ENCODE assay signal across 8 cellular contexts in the genomic region with DNA sequence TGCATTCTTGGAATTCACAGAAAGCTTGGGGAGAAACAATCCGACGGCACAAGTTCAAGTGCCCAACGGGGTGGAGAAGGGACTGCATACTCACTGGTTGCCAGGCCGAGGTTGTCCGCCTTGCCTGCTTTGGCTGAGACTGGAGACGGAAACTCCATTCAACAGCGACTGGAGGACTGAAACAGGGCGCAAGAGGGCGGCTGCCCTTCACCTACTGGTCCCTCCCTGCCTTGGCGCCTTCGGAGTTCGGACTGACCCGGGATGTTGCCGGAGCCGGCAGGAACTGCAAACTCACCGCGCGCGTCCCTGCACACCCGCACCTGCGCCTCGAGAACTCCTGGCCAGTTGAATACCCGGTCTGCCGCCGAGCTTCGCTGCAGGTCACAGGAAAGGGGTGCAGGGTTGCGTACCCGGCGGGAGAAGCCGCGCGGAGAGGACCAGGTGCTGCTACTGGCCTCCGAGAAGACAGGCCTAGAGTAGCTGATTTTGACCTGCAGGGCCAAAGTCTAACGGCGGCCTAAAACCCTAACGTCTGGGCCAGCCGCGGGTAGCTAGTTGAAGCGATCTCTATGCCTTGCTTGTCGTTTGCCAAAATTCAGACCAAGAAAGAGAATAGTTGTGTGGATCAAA.
DNase-seq lines count a peak whose midpoint lies in the region; TF ChIP-seq lines count a peak whose summit lies in the region.
"Not testable (repeated sequence)": the region's sequence is repeated elsewhere in the genome, so short reads cannot be mapped to it uniquely, and the experiment has no call there.

No MANE protein-coding gene starts in this region.

- H2BK5ac ChIP-seq in mesendoderm (ENCODE audit: low read length), result not testable (repeated sequence)

- CTCF ChIA-PET in activated naive CD4-positive, alpha-beta T cell treated with anti-CD3 and anti-CD28 coated beads for 36 hours (lab: Charles Lee), result not testable (repeated sequence)

- H2AK5ac ChIP-seq in mesendoderm (ENCODE audit: low read length), result not testable (repeated sequence)

- intact Hi-C loops in activated naive CD4-positive, alpha-beta T cell treated with anti-CD3 and anti-CD28 coated beads for 36 hours (cut with micrococcal nuclease), result not testable (repeated sequence)

- H3K27ac ChIP-seq in HUES64 (ENCODE audit: low read depth, low read length); endodermal cell (ENCODE audit: low read depth, low read length); mesendoderm (ENCODE audit: low read depth, low read length): not testable (repeated sequence)

- H3K27me3 Mint-ChIP-seq in activated naive CD4-positive, alpha-beta T cell treated with anti-CD3 and anti-CD28 coated beads for 36 hours (ENCODE audit: low read depth), result not testable (repeated sequence)
- H3K27me3 Mint-ChIP-seq in endodermal cell (ENCODE audit: insufficient read depth) (peaks cover 28% of the 10 kb centered on the region), progenitor cell of endocrine pancreas (peaks cover 25% of the 10 kb centered on the region), type B pancreatic cell (peaks cover 36% of the 10 kb centered on the region)

- H3K9me3 ChIP-seq in HUES64 (ENCODE audit: insufficient read depth, low read depth, low read length); endodermal cell (ENCODE audit: control insufficient read depth, low read length): not testable (repeated sequence)

- not testable (repeated sequence) for H3K4me1 Mint-ChIP-seq in activated naive CD4-positive, alpha-beta T cell treated with anti-CD3 and anti-CD28 coated beads for 36 hours (ENCODE audit: low read depth); progenitor cell of endocrine pancreas (ENCODE audit: low read depth); type B pancreatic cell (ENCODE audit: unreplicated experiment)
- H3K4me1 Mint-ChIP-seq in endodermal cell, result peaks cover 11% of the 10 kb centered on the region

- H2BK120ac ChIP-seq in mesendoderm (ENCODE audit: low read depth, low read length), result not testable (repeated sequence)

- H3K23ac ChIP-seq in mesendoderm (ENCODE audit: low read length), result not testable (repeated sequence)

- not testable (repeated sequence) for H3K79me1 ChIP-seq in mesendoderm (ENCODE audit: low read length)

- H3K36me3 ChIP-seq in HUES64 (ENCODE audit: insufficient read depth, low read length); endodermal cell (ENCODE audit: control insufficient read depth, insufficient read depth, low read length); mesendoderm (ENCODE audit: control insufficient read depth, insufficient read depth, low read length): not testable (repeated sequence)

- not testable (repeated sequence) for H3K9me3 Mint-ChIP-seq in activated naive CD4-positive, alpha-beta T cell treated with anti-CD3 and anti-CD28 coated beads for 36 hours; endodermal cell; progenitor cell of endocrine pancreas (ENCODE audit: low read depth); type B pancreatic cell

- H3K4me2 ChIP-seq in mesendoderm (ENCODE audit: low read length), result not testable (repeated sequence)

- not testable (repeated sequence) for H3K9ac ChIP-seq in HUES64 (ENCODE audit: low read depth, low read length); endodermal cell (ENCODE audit: extremely low read depth, low read length, poor library complexity, severe bottlenecking); mesendoderm (ENCODE audit: low read length)

- TF ChIP-seq CTCF in endodermal cell (conservative IDR thresholded peaks at IDR 0.05), result peak; percentile 21
- TF ChIP-seq CTCF in progenitor cell of endocrine pancreas (IDR thresholded peaks at IDR 0.05; ENCODE audit: unreplicated experiment); type B pancreatic cell (conservative IDR thresholded peaks at IDR 0.05): not testable (repeated sequence)

- H2BK15ac ChIP-seq in mesendoderm (replicated peaks; ENCODE audit: low read depth), result not testable (repeated sequence)

- H3K56ac ChIP-seq in mesendoderm (ENCODE audit: low read length), result not testable (repeated sequence)

- WGBS in HUES64, result 13% methylated on average over 17 of the region's 40 CpGs
- 38 to 62% methylated on average over 6 to 18 of the region's 40 CpGs for WGBS in endodermal cell (ENCODE audit: insufficient coverage in 1 of 2, insufficient read length in 1 of 2), 2 experiments
- WGBS in mesendoderm (ENCODE audit: extremely low coverage, insufficient coverage, low lambda C conversion rate), result no CpG with 5 or more reads among the region's 40 CpGs

- not testable (repeated sequence) for H4K8ac ChIP-seq in mesendoderm (ENCODE audit: low read depth, low read length)

- H3K27me3 ChIP-seq in HUES64 (ENCODE audit: insufficient read depth, low read length) (peaks cover 23% of the 10 kb centered on the region), endodermal cell (ENCODE audit: control insufficient read depth, insufficient read depth, low read length, poor library complexity, severe bottlenecking) (peaks cover 14% of the 10 kb centered on the region)
- not testable (repeated sequence) for H3K27me3 ChIP-seq in mesendoderm (ENCODE audit: insufficient read depth, low read length, poor library complexity)

- not testable (repeated sequence) for H3K79me2 ChIP-seq in mesendoderm (ENCODE audit: control insufficient read depth, insufficient read depth, low read length)

- not testable (repeated sequence) for H4K5ac ChIP-seq in mesendoderm (ENCODE audit: low read length)

- H3K4me3 Mint-ChIP-seq in activated naive CD4-positive, alpha-beta T cell treated with anti-CD3 and anti-CD28 coated beads for 36 hours, result peak overlapping the region; percentile 54
- peak overlapping the region; percentile 46 for H3K4me3 Mint-ChIP-seq in endodermal cell
- peak overlapping the region; percentile 25 for H3K4me3 Mint-ChIP-seq in progenitor cell of endocrine pancreas (ENCODE audit: low read depth)
- H3K4me3 Mint-ChIP-seq in type B pancreatic cell, result peak overlapping the region; percentile 78

- H3K18ac ChIP-seq in mesendoderm (ENCODE audit: low read length), result not testable (repeated sequence)

- DNase-seq in DMS53 (lab: John Stamatoyannopoulos, UW) (peak; percentile 1), endodermal cell (peak; percentile 39), left kidney (ENCODE audit: low read depth, low spot score) (peak; percentile 1), mesendoderm (peak; percentile 1)
- not testable (repeated sequence) for DNase-seq in activated naive CD4-positive, alpha-beta T cell treated with anti-CD3 and anti-CD28 coated beads for 36 hours; progenitor cell of endocrine pancreas (ENCODE audit: low spot score, unreplicated experiment); type B pancreatic cell (ENCODE audit: extremely low spot score, unreplicated experiment)

- not testable (repeated sequence) for H3K27ac Mint-ChIP-seq in activated naive CD4-positive, alpha-beta T cell treated with anti-CD3 and anti-CD28 coated beads for 36 hours; endodermal cell; progenitor cell of endocrine pancreas; type B pancreatic cell

- peak overlapping the region; percentile 46 for H3K4me3 ChIP-seq in HUES64 (ENCODE audit: low read length)
- not testable (repeated sequence) for H3K4me3 ChIP-seq in endodermal cell (ENCODE audit: low read length); mesendoderm (ENCODE audit: low read length)

- H3K4ac ChIP-seq in mesendoderm (ENCODE audit: low read depth, low read length), result not testable (repeated sequence)

- H3K36me3 Mint-ChIP-seq in activated naive CD4-positive, alpha-beta T cell treated with anti-CD3 and anti-CD28 coated beads for 36 hours (ENCODE audit: low read depth); endodermal cell (ENCODE audit: low read depth); progenitor cell of endocrine pancreas (ENCODE audit: insufficient read depth); type B pancreatic cell: not testable (repeated sequence)

- not testable (repeated sequence) for H3K4me1 ChIP-seq in HUES64 (ENCODE audit: insufficient read depth, low read length); endodermal cell (ENCODE audit: control insufficient read depth, insufficient read depth, low read length); mesendoderm (ENCODE audit: control insufficient read depth, low read depth, low read length)

Comparison
In these comparisons a context has a peak if more than half of its experiments do, and no peak if none do; other contexts are left out.
1. H3K4me3 Mint-ChIP-seq: peak in every context shown above with its lines; median percentile 78 in type B pancreatic cell; 54 in activated naive CD4-positive, alpha-beta T cell treated with anti-CD3 and anti-CD28 coated beads for 36 hours; 46 in endodermal cell; 25 in progenitor cell of endocrine pancreas.